1 cellular context compared by ENCODE assay signal in the genomic region with DNA sequence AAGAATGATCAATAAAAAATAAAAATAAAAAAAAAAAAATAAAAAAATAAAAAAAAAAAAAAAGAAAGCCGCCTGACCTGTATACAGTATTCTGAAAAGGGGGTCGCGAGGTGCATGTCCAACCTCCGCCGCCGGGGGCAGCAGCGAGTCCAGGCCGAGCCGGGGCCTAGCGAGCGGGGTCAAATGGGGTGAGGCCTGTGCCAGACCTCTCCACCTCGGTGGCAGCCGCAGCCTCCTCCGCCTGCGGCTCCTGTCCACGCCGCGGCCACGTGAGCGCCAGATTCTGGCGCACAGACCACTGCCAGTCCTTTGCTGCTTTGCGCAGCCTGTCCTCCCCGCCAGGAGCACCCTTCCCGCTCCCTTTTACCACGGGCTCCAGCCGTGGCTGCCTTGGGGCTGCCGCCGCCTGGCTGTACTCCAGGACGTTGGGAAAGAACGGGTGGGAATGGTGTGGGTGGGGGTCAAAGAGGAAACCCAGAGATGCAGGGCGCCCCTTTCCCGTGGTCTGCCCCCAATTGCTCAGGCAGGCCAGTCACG.
A peak's percentile ranks its signal among the peaks of the same experiment; 100 is the strongest.
TF ChIP-seq lines count a peak whose summit lies in the region.

No MANE protein-coding gene starts in this region.

TF ChIP-seq in K562, 482 proteins besides CTCF, POLR2A, EP300 and RAD21 (continued from another document and continues in another):
- TF ChIP-seq ZNF609 (CRISPR knock-in tag; IDR thresholded peaks at IDR 0.05; ENCODE audit: borderline replicate concordance) (no peak), ATF6 (CRISPR knock-in tag; IDR thresholded peaks at IDR 0.05) (no peak), NONO (IDR thresholded peaks at IDR 0.05; ENCODE audit: low read depth in 2 of 2, low read length in 1 of 2) (peak in 1 of 2 experiments; percentile 85; a peak in 2 of 4 replicates), RHOXF2B (CRISPR knock-in tag; conservative IDR thresholded peaks at IDR 0.05) (no peak), ZKSCAN1 (IDR thresholded peaks at IDR 0.05; ENCODE audit: low read depth, low read length) (peak; percentile 92), CREB3L1 (IDR thresholded peaks at IDR 0.05; ENCODE audit: borderline replicate concordance, low read depth) (peak; percentile 49; the same call in 1 of the 2 replicates), HDAC1 (IDR thresholded peaks at IDR 0.05) (peak in 1 of 2 experiments; percentile 82; a peak in 2 of 4 replicates), ZNF239 (CRISPR knock-in tag; IDR thresholded peaks at IDR 0.05) (no peak), ZNF398 (CRISPR knock-in tag; IDR thresholded peaks at IDR 0.05) (no peak), MAFF (IDR thresholded peaks at IDR 0.05; ENCODE audit: low read length) (no peak), KLF16 (IDR thresholded peaks at IDR 0.05) (peak; percentile 29; the same call in 1 of the 2 replicates), ZNF24 (IDR thresholded peaks at IDR 0.05) (0 out of 2 replicates have a peak, but pooled peaks have one; percentile 19), CBX2 (IDR thresholded peaks at IDR 0.05; ENCODE audit: insufficient read depth, low read length, poor library complexity, severe bottlenecking) (no peak), SNRNP70 (optimal IDR thresholded peaks at IDR 0.05; ENCODE audit: low read depth, low read length) (no peak), SFPQ (IDR thresholded peaks at IDR 0.05; ENCODE audit: low read depth, low read length) (no peak), SMARCC2 (IDR thresholded peaks at IDR 0.05; ENCODE audit: low read depth) (no peak), CBFA2T2 (conservative IDR thresholded peaks at IDR 0.05) (peak; percentile 17; the same call in 1 of the 2 replicates), ZNF197 (CRISPR knock-in tag; IDR thresholded peaks at IDR 0.05; ENCODE audit: low read depth) (no peak), AFF1 (IDR thresholded peaks at IDR 0.05; ENCODE audit: low read depth in 1 of 2, partially characterized antibody in 2 of 2) (peak in 1 of 2 experiments; percentile 23), KLF1 (tag; IDR thresholded peaks at IDR 0.05) (no peak), KAT2B (IDR thresholded peaks at IDR 0.05; ENCODE audit: low read depth, low read length) (no peak)
- TF ChIP-seq, protein P1, sequence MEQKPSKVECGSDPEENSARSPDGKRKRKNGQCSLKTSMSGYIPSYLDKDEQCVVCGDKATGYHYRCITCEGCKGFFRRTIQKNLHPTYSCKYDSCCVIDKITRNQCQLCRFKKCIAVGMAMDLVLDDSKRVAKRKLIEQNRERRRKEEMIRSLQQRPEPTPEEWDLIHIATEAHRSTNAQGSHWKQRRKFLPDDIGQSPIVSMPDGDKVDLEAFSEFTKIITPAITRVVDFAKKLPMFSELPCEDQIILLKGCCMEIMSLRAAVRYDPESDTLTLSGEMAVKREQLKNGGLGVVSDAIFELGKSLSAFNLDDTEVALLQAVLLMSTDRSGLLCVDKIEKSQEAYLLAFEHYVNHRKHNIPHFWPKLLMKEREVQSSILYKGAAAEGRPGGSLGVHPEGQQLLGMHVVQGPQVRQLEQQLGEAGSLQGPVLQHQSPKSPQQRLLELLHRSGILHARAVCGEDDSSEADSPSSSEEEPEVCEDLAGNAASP (IDR thresholded peaks at IDR 0.05) = peak; percentile 99
- TF ChIP-seq, protein P2, sequence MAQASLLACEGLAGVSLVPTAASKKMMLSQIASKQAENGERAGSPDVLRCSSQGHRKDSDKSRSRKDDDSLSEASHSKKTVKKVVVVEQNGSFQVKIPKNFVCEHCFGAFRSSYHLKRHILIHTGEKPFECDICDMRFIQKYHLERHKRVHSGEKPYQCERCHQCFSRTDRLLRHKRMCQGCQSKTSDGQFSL (CRISPR knock-in tag; IDR thresholded peaks at IDR 0.05) = no peak
- TF ChIP-seq, protein P2 (tag; IDR thresholded peaks at IDR 0.05) = no peak
